1 cellular context compared by ENCODE assay signal in genomic region chr22:19738664-19739447, GRCh38.
TF ChIP-seq lines count a peak whose summit lies in the region.

No MANE protein-coding gene starts in this region.

TF ChIP-seq in H1, 55 proteins besides CTCF, POLR2A, EP300 and RAD21:
- no peak for TF ChIP-seq JUND (IDR thresholded peaks at IDR 0.05; ENCODE audit: low read length)
- no peak for TF ChIP-seq CREB1 (IDR thresholded peaks at IDR 0.05)
- no peak for TF ChIP-seq RXRA (IDR thresholded peaks at IDR 0.05; ENCODE audit: insufficient read depth, low read depth, low read length)
- TF ChIP-seq KDM1A (IDR thresholded peaks at IDR 0.05; ENCODE audit: borderline replicate concordance, low read length), result no peak
- no peak for TF ChIP-seq TBP (IDR thresholded peaks at IDR 0.05; ENCODE audit: low read depth, low read length)
- TF ChIP-seq EGR1 (IDR thresholded peaks at IDR 0.05; ENCODE audit: borderline replicate concordance, low read depth, low read length), result no peak
- no peak for TF ChIP-seq CEBPB (IDR thresholded peaks at IDR 0.05; ENCODE audit: low read depth, low read length)
- TF ChIP-seq SP4 (IDR thresholded peaks at IDR 0.05; ENCODE audit: low read length), result no peak
- TF ChIP-seq CBX5 (IDR thresholded peaks at IDR 0.05; ENCODE audit: low read depth, low read length), result no peak
- no peak for TF ChIP-seq RFX5 (IDR thresholded peaks at IDR 0.05; ENCODE audit: borderline replicate concordance, low read depth, low read length)
